In the genomic region with DNA sequence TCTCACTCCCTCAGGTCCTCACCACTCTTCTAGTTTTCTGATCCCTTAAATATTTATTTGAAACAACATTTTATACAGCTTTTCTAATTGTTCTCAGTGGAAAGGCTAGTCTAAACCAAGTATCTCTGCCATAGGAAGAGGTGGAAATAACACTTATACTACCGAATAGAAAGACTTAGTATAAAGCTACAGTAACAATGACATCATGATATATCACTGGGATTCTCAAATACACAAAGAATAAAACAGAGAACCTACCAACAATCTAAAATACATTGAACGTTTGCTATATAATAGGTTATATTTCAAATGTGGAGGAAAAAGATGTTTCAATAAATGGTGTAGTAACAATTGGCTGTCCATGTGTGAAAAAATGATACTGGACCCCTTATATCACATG, we compare ENCODE assay signal across 16 cellular contexts.
A peak's percentile ranks its signal among the peaks of the same experiment; 100 is the strongest.
DNase-seq lines count a peak whose midpoint lies in the region; ATAC-seq, FAIRE-seq and TF ChIP-seq lines count a peak whose summit lies in the region.
"Had no signal": no experiment of that assay in that cellular context is flagged by ENCODE, and none has a peak within 500 bp of the region (broad histone marks: within the 10 kb centered on the region; RNA-seq: fewer than 3 reads in every experiment).

No MANE protein-coding gene starts in this region.

- intact Hi-C loops in HepG2 (cut with micrococcal nuclease; ENCODE audit: unreplicated experiment), result no loop called here
- intact Hi-C loops in right lobe of liver (cut with DNase I), result no loop called here
- intact Hi-C loops in GM12878 (cut with micrococcal nuclease; ENCODE audit: unreplicated experiment), result no loop called here

- no peaks in the 10 kb centered on the region for H4K20me1 ChIP-seq in HepG2 (ENCODE audit: insufficient read depth, low read length)
- no peaks in the 10 kb centered on the region for H4K20me1 ChIP-seq in GM12878 (ENCODE audit: control insufficient read depth, insufficient read depth)

- H3K4me1 Mint-ChIP-seq in stimulated activated effector memory CD8-positive, alpha-beta T cell treated with anti-CD3 and anti-CD28 coated beads, Interleukin-12 subunit alpha, Interleukin-12 subunit beta, amount 100 ng/mL, for 72 hours, result peaks cover 10% of the 10 kb centered on the region

- H3K4me3 ChIP-seq in HepG2 (replicated peaks in 1 of 3; ENCODE audit: insufficient read depth in 1 of 3, low read depth in 2 of 3, low read length in 3 of 3) (no peak overlapping the region), right lobe of liver (no peak overlapping the region), GM12878 (no peak overlapping the region), neuronal stem cell (ENCODE audit: low read length in 2 of 2) (no peak overlapping the region)
- H3K4me3 ChIP-seq: K562 had no signal

- H3K36me3 Mint-ChIP-seq in stimulated activated effector memory CD8-positive, alpha-beta T cell treated with anti-CD3 and anti-CD28 coated beads, Interleukin-12 subunit alpha, Interleukin-12 subunit beta, amount 100 ng/mL, for 72 hours, result peaks cover 43% of the 10 kb centered on the region

- H3K4ac ChIP-seq in neuronal stem cell (ENCODE audit: low read length), result no peak overlapping the region

- H2AFZ ChIP-seq in HepG2 (ENCODE audit: low read length) (no peak overlapping the region), GM12878 (ENCODE audit: control insufficient read depth, low read depth, low read length) (no peak overlapping the region), neuronal stem cell (ENCODE audit: low read length) (no peak overlapping the region)

- ATAC-seq in HepG2, result no peak
- ATAC-seq in right lobe of liver, result no peak
- ATAC-seq in GM12878, result no peak
- ATAC-seq in stimulated activated effector memory CD8-positive, alpha-beta T cell treated with anti-CD3 and anti-CD28 coated beads, Interleukin-12 subunit alpha, Interleukin-12 subunit beta, amount 100 ng/mL, for 72 hours, result no peak
- ATAC-seq in HG02852 (IDR thresholded peaks at IDR 0.05; ENCODE audit: unreplicated experiment), result no peak
- ATAC-seq: K562 had no signal

- RAD21 ChIA-PET in GM12878 (lab: Charles Lee; ENCODE audit: unreplicated experiment), result no interaction called here

- H2AK5ac ChIP-seq in neuronal stem cell (ENCODE audit: low read depth, low read length), result no peak overlapping the region

- no peak for DNase-seq in HepG2 (ENCODE audit: low spot score)
- no peak for DNase-seq in right lobe of liver
- no peak for DNase-seq in GM12878 (ENCODE audit: low read depth, low spot score)
- DNase-seq in stimulated activated effector memory CD8-positive, alpha-beta T cell treated with anti-CD3 and anti-CD28 coated beads, Interleukin-12 subunit alpha, Interleukin-12 subunit beta, amount 100 ng/mL, for 72 hours (ENCODE audit: low spot score in 2 of 2), result no peak
- no peak for DNase-seq in neuronal stem cell (ENCODE audit: low spot score)
- DNase-seq: ACHN; AML-193; CD4-positive, alpha-beta T cell; DMS79 treated with DMSO at 0.1 percent for 48 hours; GF-D8; H9; IMR-90 had no signal

- no peak overlapping the region for H2BK15ac ChIP-seq in neuronal stem cell (ENCODE audit: low read length)

- H2BK5ac ChIP-seq in neuronal stem cell (ENCODE audit: low read length), result no peak overlapping the region

- TF ChIP-seq EP300 in HepG2 (IDR thresholded peaks at IDR 0.05; ENCODE audit: low read depth in 2 of 2, low read length in 2 of 2) (no peak), HepG2 (CRISPR knock-in tag; IDR thresholded peaks at IDR 0.05; ENCODE audit: borderline replicate concordance) (no peak), GM12878 (IDR thresholded peaks at IDR 0.05; ENCODE audit: borderline replicate concordance in 1 of 2, control insufficient read depth in 1 of 2, low read depth in 2 of 2, low read length in 2 of 2) (no peak)

- no peak overlapping the region for H3K4me3 Mint-ChIP-seq in stimulated activated effector memory CD8-positive, alpha-beta T cell treated with anti-CD3 and anti-CD28 coated beads, Interleukin-12 subunit alpha, Interleukin-12 subunit beta, amount 100 ng/mL, for 72 hours
- H3K4me3 Mint-ChIP-seq: CD4-positive, alpha-beta T cell; H9 had no signal

- no peak overlapping the region for H3K9ac ChIP-seq in HepG2 (ENCODE audit: insufficient read depth, low read depth, low read length)
- no peak overlapping the region for H3K9ac ChIP-seq in GM12878 (ENCODE audit: control insufficient read depth, insufficient read depth, low read length)
- H3K9ac ChIP-seq in neuronal stem cell (ENCODE audit: low read depth, low read length, poor library complexity), result no peak overlapping the region

- TF ChIP-seq POLR2A in HepG2 (IDR thresholded peaks at IDR 0.05; ENCODE audit: insufficient read depth in 1 of 2, low read depth in 2 of 2, low read length in 2 of 2) (no peak), right lobe of liver (IDR thresholded peaks at IDR 0.05) (no peak), GM12878 (IDR thresholded peaks at IDR 0.05; ENCODE audit: low read depth, low read length) (no peak)

- 95% methylated on average over 2 of the region's 2 CpGs for WGBS in HepG2 (ENCODE audit: low lambda C conversion rate)
- 92% methylated on average over 2 of the region's 2 CpGs for WGBS in right lobe of liver (ENCODE audit: insufficient coverage, low coverage, low lambda C conversion rate, missing lambda C conversion rate)
- 95% methylated on average over 2 of the region's 2 CpGs for WGBS in GM12878 (ENCODE audit: insufficient coverage, insufficient replicate concordance, low lambda C conversion rate, missing lambda C conversion rate)
- no CpG with 5 or more reads among the region's 2 CpGs for WGBS in neuronal stem cell (ENCODE audit: extremely low coverage in 2 of 2, insufficient read length in 2 of 2, insufficient replicate concordance in 1 of 2), 2 donors

- H3K18ac ChIP-seq in neuronal stem cell (ENCODE audit: low read length), result no peak overlapping the region

- no peak overlapping the region for H2BK12ac ChIP-seq in neuronal stem cell (ENCODE audit: low read length)

- no TSS peak for BruUV-seq in HepG2 (replicated peaks; lab: Mats Ljungman, UMichigan)
- no TSS peak for BruUV-seq in GM12878 (replicated peaks; lab: Mats Ljungman, UMichigan)

- no peak overlapping the region for H3K4me2 ChIP-seq in HepG2 (ENCODE audit: low read depth, low read length)
- H3K4me2 ChIP-seq in GM12878 (ENCODE audit: control insufficient read depth, insufficient read depth), result no peak overlapping the region
- H3K4me2 ChIP-seq in neuronal stem cell (ENCODE audit: insufficient read depth, low read length, poor library complexity, severe bottlenecking), result no peak overlapping the region

- H3K79me1 ChIP-seq in neuronal stem cell (ENCODE audit: low read depth, low read length), result no peaks in the 10 kb centered on the region

- CTCF ChIA-PET in HepG2 (lab: Yijun Ruan, JAX; ENCODE audit: low intra/inter-chr PET ratio, low total read pairs), result no interaction called here
- CTCF ChIA-PET in GM12878 (lab: Yijun Ruan, JAX), result interaction anchor here (0.5 to 1.0 kb wide), 2 partner anchors 10 to 414 kb away, joined by 3 read pairs; no protein-coding TSS in a partner anchor

- H3K4me1 ChIP-seq in HepG2 (ENCODE audit: insufficient read depth, low read length) (no peaks in the 10 kb centered on the region), right lobe of liver (no peaks in the 10 kb centered on the region), GM12878 (ENCODE audit: control insufficient read depth, insufficient read depth, low read length) (no peaks in the 10 kb centered on the region), neuronal stem cell (ENCODE audit: control insufficient read depth in 2 of 2, insufficient read depth in 1 of 2, low read depth in 1 of 2, low read length in 2 of 2) (no peaks in the 10 kb centered on the region)

- no peak overlapping the region for H3K23ac ChIP-seq in neuronal stem cell (ENCODE audit: low read depth, low read length, poor library complexity)

- H3K9me3 ChIP-seq in HepG2 (ENCODE audit: low read length) (no peaks in the 10 kb centered on the region; the same call in 1 of the 2 replicates), right lobe of liver (peaks cover 0 to 3% (median 0%) of the 10 kb centered on the region in 4 donors), GM12878 (replicated peaks; ENCODE audit: control insufficient read depth, insufficient read depth, low read length) (no peaks in the 10 kb centered on the region; the same call in none of the 3 replicates), neuronal stem cell (replicated peaks in 1 of 2; ENCODE audit: control insufficient read depth in 2 of 2, insufficient read depth in 1 of 2, low read depth in 1 of 2, low read length in 2 of 2) (peaks cover 0 to 8% of the 10 kb centered on the region in 2 donors)

- no peak overlapping the region for H2BK120ac ChIP-seq in neuronal stem cell (ENCODE audit: low read depth, low read length)

- TF ChIP-seq CTCF in HepG2 (CRISPR knock-in tag; IDR thresholded peaks at IDR 0.05) (no peak), right lobe of liver (IDR thresholded peaks at IDR 0.05) (no peak), GM12878 (IDR thresholded peaks at IDR 0.05 in 2 of 3, conservative IDR thresholded peaks at IDR 0.05 in 1 of 3; ENCODE audit: control insufficient read depth in 2 of 3, extremely low read depth in 1 of 3, insufficient read depth in 1 of 3, low read depth in 3 of 3, low read length in 3 of 3) (no peak)

- no peak overlapping the region for H3K27ac ChIP-seq in HepG2 (ENCODE audit: extremely low read length, insufficient read depth, low read length)
- no peak overlapping the region for H3K27ac ChIP-seq in right lobe of liver
- H3K27ac ChIP-seq in GM12878 (ENCODE audit: control insufficient read depth, insufficient read depth), result no peak overlapping the region
- H3K27ac ChIP-seq in neuronal stem cell (replicated peaks; ENCODE audit: low read length), result no peak overlapping the region
- H3K27ac ChIP-seq: C4-2B, HL-60 had no signal

- peak overlapping the region; percentile 42 for H3K27ac Mint-ChIP-seq in stimulated activated effector memory CD8-positive, alpha-beta T cell treated with anti-CD3 and anti-CD28 coated beads, Interleukin-12 subunit alpha, Interleukin-12 subunit beta, amount 100 ng/mL, for 72 hours
- H3K27ac Mint-ChIP-seq: CD4-positive, alpha-beta T cell had no signal

- SMC1A ChIA-PET in GM12878 (lab: Charles Lee; ENCODE audit: uncharacterized antibody, unreplicated experiment), result interaction anchor here (0.8 to 1.0 kb wide), 2 partner anchors 53 to 403 kb away, joined by 3 read pairs; no protein-coding TSS in a partner anchor

- H3K27me3 ChIP-seq in HepG2 (ENCODE audit: control insufficient read depth in 1 of 2, insufficient read depth in 2 of 2, low read length in 2 of 2), result no peaks in the 10 kb centered on the region
- no peaks in the 10 kb centered on the region for H3K27me3 ChIP-seq in right lobe of liver
- no peaks in the 10 kb centered on the region for H3K27me3 ChIP-seq in GM12878 (replicated peaks in 1 of 2; ENCODE audit: control insufficient read depth in 2 of 2, insufficient read depth in 2 of 2, low read length in 1 of 2)
- H3K27me3 ChIP-seq in neuronal stem cell (ENCODE audit: control insufficient read depth in 3 of 3, insufficient read depth in 3 of 3, low read depth in 1 of 3, low read length in 3 of 3), result no peaks in the 10 kb centered on the region

- H3K79me2 ChIP-seq in HepG2 (ENCODE audit: insufficient read depth, low read length) (no peaks in the 10 kb centered on the region), GM12878 (ENCODE audit: control insufficient read depth, insufficient read depth, low read length) (no peaks in the 10 kb centered on the region)

- FAIRE-seq in HepG2 (lab: Jason Lieb, UNC) (no peak), GM12878 (lab: Jason Lieb, UNC) (no peak)
- FAIRE-seq: K562 had no signal

- no peak overlapping the region for H4K8ac ChIP-seq in neuronal stem cell (ENCODE audit: low read depth, low read length)

- H3K9me3 Mint-ChIP-seq in stimulated activated effector memory CD8-positive, alpha-beta T cell treated with anti-CD3 and anti-CD28 coated beads, Interleukin-12 subunit alpha, Interleukin-12 subunit beta, amount 100 ng/mL, for 72 hours, result no peaks in the 10 kb centered on the region

- H3K36me3 ChIP-seq in HepG2 (replicated peaks in 1 of 2; ENCODE audit: control insufficient read depth in 1 of 2, insufficient read depth in 2 of 2, low read length in 2 of 2) (no peaks in the 10 kb centered on the region; a peak in 2 of 5 replicates), right lobe of liver (peaks cover 0 to 5% (median 0%) of the 10 kb centered on the region in 4 donors), GM12878 (ENCODE audit: control insufficient read depth in 2 of 2, insufficient read depth in 2 of 2, low read length in 1 of 2) (peaks cover 0 to 9% of the 10 kb centered on the region in 2 experiments; a peak in 1 of 4 replicates), neuronal stem cell (replicated peaks in 1 of 2; ENCODE audit: control insufficient read depth in 2 of 2, insufficient read depth in 2 of 2, low read length in 2 of 2) (peaks cover 2 to 14% of the 10 kb centered on the region in 2 donors)

- TF ChIP-seq RAD21 in HepG2 (CRISPR knock-in tag; IDR thresholded peaks at IDR 0.05) (no peak), GM12878 (IDR thresholded peaks at IDR 0.05; ENCODE audit: insufficient read depth, low read depth, low read length) (no peak)

- no peak overlapping the region for H4K91ac ChIP-seq in neuronal stem cell (ENCODE audit: low read depth, low read length, poor library complexity)

- in situ Hi-C loops in HepG2 (cut with HindIII; ENCODE audit: extremely low pct_ligation_motif_present, low pct_unique_long_range_greater_than_20kb), result no loop called here
- in situ Hi-C loops in GM12878 (cut with MboI), result no loop called here

- no peak overlapping the region for H3K14ac ChIP-seq in neuronal stem cell (ENCODE audit: low read length)

- POLR2A ChIA-PET in HepG2 (lab: Yijun Ruan, JAX), result no interaction called here
- POLR2A ChIA-PET in GM12878 (lab: Charles Lee), result no interaction called here
